ENCODE assay signal across 1 cellular context in the genomic region with DNA sequence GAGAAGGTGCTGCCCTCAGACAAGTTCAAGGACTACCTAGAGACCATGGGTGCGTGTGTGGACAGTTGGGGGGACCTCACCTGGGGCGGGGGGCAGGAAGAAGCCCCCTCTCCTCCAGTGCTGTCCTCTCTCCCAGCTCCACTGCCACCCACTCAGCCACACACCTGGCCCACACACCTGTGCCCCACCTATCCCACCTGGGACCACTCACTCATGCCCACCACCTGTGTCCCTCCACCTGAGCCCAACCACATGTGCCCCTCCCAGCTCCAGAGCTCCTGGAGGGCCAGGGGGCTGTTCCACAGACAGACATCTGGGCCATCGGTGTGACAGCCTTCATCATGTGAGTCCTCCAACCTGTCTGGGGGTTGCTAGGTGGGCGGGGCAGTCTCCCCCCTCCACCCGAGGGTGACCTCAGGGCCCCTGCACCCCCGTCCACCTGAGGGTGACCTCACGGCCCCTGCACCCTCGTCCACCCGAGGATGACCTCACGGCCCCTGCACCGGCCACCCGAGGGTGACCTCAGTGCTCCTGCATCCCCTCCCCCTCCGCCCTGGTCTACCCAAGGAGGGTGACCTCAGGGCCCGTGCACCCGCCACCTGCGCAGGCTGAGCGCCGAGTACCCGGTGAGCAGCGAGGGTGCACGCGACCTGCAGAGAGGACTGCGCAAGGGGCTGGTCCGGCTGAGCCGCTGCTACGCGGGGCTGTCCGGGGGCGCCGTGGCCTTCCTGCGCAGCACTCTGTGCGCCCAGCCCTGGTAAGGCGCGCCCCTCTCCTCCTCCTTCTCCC.
TF ChIP-seq lines count a peak whose summit lies in the region.

No MANE protein-coding gene starts in this region.

TF ChIP-seq in K562, 482 proteins besides CTCF, POLR2A, EP300 and RAD21 (continues in another document):
- TF ChIP-seq RBM17 (IDR thresholded peaks at IDR 0.05; ENCODE audit: borderline replicate concordance, low read depth, low read length) (no peak), FOXA1 (IDR thresholded peaks at IDR 0.05; ENCODE audit: borderline replicate concordance) (no peak), U2AF1 (optimal IDR thresholded peaks at IDR 0.05; ENCODE audit: low read depth, low read length) (no peak), FOXP1 (CRISPR knock-in tag; IDR thresholded peaks at IDR 0.05) (no peak), MTA2 (IDR thresholded peaks at IDR 0.05; ENCODE audit: low read depth) (no peak), ZNF668 (CRISPR knock-in tag; IDR thresholded peaks at IDR 0.05) (no peak), RBM39 (optimal IDR thresholded peaks at IDR 0.05; ENCODE audit: low read depth, low read length) (no peak), MAFG (tag; conservative IDR thresholded peaks at IDR 0.05) (no peak), DACH1 (IDR thresholded peaks at IDR 0.05; ENCODE audit: partially characterized antibody) (no peak), GTF2F1 (IDR thresholded peaks at IDR 0.05; ENCODE audit: low read depth, low read length) (no peak), LEF1 (IDR thresholded peaks at IDR 0.05) (no peak), PHF21A (IDR thresholded peaks at IDR 0.05; ENCODE audit: borderline replicate concordance, low read depth) (no peak), EWSR1 (IDR thresholded peaks at IDR 0.05; ENCODE audit: borderline replicate concordance, low read depth, partially characterized antibody) (no peak), HMGN3 (IDR thresholded peaks at IDR 0.05; ENCODE audit: borderline replicate concordance, extremely low read depth, insufficient read length, low read depth, low read length) (peak; percentile 19), ARNT (IDR thresholded peaks at IDR 0.05) (no peak), CC2D1A (IDR thresholded peaks at IDR 0.05) (no peak), SIX5 (IDR thresholded peaks at IDR 0.05; ENCODE audit: borderline replicate concordance in 1 of 2, insufficient read depth in 1 of 2, low read depth in 1 of 2, low read length in 2 of 2) (no peak), BCL6 (CRISPR knock-in tag; IDR thresholded peaks at IDR 0.05) (no peak), ATF7 (IDR thresholded peaks at IDR 0.05) (no peak), SMARCA5 (IDR thresholded peaks at IDR 0.05) (no peak), NCOA1 (IDR thresholded peaks at IDR 0.05; ENCODE audit: low read depth) (no peak), ZNF175 (CRISPR knock-in tag; IDR thresholded peaks at IDR 0.05; ENCODE audit: low read depth) (no peak)
- TF ChIP-seq, protein P1, sequence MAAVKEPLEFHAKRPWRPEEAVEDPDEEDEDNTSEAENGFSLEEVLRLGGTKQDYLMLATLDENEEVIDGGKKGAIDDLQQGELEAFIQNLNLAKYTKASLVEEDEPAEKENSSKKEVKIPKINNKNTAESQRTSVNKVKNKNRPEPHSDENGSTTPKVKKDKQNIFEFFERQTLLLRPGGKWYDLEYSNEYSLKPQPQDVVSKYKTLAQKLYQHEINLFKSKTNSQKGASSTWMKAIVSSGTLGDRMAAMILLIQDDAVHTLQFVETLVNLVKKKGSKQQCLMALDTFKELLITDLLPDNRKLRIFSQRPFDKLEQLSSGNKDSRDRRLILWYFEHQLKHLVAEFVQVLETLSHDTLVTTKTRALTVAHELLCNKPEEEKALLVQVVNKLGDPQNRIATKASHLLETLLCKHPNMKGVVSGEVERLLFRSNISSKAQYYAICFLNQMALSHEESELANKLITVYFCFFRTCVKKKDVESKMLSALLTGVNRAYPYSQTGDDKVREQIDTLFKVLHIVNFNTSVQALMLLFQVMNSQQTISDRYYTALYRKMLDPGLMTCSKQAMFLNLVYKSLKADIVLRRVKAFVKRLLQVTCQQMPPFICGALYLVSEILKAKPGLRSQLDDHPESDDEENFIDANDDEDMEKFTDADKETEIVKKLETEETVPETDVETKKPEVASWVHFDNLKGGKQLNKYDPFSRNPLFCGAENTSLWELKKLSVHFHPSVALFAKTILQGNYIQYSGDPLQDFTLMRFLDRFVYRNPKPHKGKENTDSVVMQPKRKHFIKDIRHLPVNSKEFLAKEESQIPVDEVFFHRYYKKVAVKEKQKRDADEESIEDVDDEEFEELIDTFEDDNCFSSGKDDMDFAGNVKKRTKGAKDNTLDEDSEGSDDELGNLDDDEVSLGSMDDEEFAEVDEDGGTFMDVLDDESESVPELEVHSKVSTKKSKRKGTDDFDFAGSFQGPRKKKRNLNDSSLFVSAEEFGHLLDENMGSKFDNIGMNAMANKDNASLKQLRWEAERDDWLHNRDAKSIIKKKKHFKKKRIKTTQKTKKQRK (IDR thresholded peaks at IDR 0.05; ENCODE audit: borderline replicate concordance, low read depth, low read length) = no peak
- TF ChIP-seq, protein P2, sequence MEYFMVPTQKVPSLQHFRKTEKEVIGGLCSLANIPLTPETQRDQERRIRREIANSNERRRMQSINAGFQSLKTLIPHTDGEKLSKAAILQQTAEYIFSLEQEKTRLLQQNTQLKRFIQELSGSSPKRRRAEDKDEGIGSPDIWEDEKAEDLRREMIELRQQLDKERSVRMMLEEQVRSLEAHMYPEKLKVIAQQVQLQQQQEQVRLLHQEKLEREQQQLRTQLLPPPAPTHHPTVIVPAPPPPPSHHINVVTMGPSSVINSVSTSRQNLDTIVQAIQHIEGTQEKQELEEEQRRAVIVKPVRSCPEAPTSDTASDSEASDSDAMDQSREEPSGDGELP (CRISPR knock-in tag; IDR thresholded peaks at IDR 0.05; ENCODE audit: borderline replicate concordance) = no peak
- TF ChIP-seq, protein P3, sequence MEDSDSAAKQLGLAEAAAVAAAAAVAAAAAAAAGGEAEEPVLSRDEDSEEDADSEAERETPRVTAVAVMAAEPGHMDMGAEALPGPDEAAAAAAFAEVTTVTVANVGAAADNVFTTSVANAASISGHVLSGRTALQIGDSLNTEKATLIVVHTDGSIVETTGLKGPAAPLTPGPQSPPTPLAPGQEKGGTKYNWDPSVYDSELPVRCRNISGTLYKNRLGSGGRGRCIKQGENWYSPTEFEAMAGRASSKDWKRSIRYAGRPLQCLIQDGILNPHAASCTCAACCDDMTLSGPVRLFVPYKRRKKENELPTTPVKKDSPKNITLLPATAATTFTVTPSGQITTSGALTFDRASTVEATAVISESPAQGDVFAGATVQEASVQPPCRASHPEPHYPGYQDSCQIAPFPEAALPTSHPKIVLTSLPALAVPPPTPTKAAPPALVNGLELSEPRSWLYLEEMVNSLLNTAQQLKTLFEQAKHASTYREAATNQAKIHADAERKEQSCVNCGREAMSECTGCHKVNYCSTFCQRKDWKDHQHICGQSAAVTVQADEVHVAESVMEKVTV (CRISPR knock-in tag; IDR thresholded peaks at IDR 0.05) = no peak
- TF ChIP-seq, protein P4, sequence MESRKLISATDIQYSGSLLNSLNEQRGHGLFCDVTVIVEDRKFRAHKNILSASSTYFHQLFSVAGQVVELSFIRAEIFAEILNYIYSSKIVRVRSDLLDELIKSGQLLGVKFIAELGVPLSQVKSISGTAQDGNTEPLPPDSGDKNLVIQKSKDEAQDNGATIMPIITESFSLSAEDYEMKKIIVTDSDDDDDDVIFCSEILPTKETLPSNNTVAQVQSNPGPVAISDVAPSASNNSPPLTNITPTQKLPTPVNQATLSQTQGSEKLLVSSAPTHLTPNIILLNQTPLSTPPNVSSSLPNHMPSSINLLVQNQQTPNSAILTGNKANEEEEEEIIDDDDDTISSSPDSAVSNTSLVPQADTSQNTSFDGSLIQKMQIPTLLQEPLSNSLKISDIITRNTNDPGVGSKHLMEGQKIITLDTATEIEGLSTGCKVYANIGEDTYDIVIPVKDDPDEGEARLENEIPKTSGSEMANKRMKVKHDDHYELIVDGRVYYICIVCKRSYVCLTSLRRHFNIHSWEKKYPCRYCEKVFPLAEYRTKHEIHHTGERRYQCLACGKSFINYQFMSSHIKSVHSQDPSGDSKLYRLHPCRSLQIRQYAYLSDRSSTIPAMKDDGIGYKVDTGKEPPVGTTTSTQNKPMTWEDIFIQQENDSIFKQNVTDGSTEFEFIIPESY (CRISPR knock-in tag; IDR thresholded peaks at IDR 0.05) = peak; percentile 90; the same call in 1 of the 2 replicates
- TF ChIP-seq, protein P5, sequence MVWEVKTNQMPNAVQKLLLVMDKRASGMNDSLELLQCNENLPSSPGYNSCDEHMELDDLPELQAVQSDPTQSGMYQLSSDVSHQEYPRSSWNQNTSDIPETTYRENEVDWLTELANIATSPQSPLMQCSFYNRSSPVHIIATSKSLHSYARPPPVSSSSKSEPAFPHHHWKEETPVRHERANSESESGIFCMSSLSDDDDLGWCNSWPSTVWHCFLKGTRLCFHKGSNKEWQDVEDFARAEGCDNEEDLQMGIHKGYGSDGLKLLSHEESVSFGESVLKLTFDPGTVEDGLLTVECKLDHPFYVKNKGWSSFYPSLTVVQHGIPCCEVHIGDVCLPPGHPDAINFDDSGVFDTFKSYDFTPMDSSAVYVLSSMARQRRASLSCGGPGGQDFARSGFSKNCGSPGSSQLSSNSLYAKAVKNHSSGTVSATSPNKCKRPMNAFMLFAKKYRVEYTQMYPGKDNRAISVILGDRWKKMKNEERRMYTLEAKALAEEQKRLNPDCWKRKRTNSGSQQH (CRISPR knock-in tag; IDR thresholded peaks at IDR 0.05) = no peak
- TF ChIP-seq, protein P6, sequence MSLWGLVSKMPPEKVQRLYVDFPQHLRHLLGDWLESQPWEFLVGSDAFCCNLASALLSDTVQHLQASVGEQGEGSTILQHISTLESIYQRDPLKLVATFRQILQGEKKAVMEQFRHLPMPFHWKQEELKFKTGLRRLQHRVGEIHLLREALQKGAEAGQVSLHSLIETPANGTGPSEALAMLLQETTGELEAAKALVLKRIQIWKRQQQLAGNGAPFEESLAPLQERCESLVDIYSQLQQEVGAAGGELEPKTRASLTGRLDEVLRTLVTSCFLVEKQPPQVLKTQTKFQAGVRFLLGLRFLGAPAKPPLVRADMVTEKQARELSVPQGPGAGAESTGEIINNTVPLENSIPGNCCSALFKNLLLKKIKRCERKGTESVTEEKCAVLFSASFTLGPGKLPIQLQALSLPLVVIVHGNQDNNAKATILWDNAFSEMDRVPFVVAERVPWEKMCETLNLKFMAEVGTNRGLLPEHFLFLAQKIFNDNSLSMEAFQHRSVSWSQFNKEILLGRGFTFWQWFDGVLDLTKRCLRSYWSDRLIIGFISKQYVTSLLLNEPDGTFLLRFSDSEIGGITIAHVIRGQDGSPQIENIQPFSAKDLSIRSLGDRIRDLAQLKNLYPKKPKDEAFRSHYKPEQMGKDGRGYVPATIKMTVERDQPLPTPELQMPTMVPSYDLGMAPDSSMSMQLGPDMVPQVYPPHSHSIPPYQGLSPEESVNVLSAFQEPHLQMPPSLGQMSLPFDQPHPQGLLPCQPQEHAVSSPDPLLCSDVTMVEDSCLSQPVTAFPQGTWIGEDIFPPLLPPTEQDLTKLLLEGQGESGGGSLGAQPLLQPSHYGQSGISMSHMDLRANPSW (CRISPR knock-in tag; IDR thresholded peaks at IDR 0.05) = no peak
- TF ChIP-seq, protein P7, sequence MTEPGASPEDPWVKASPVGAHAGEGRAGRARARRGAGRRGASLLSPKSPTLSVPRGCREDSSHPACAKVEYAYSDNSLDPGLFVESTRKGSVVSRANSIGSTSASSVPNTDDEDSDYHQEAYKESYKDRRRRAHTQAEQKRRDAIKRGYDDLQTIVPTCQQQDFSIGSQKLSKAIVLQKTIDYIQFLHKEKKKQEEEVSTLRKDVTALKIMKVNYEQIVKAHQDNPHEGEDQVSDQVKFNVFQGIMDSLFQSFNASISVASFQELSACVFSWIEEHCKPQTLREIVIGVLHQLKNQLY (CRISPR knock-in tag; conservative IDR thresholded peaks at IDR 0.05) = no peak
- TF ChIP-seq, protein P8, sequence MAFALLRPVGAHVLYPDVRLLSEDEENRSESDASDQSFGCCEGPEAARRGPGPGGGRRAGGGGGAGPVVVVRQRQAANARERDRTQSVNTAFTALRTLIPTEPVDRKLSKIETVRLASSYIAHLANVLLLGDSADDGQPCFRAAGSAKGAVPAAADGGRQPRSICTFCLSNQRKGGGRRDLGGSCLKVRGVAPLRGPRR (CRISPR knock-in tag; IDR thresholded peaks at IDR 0.05) = no peak
- TF ChIP-seq, protein P9, sequence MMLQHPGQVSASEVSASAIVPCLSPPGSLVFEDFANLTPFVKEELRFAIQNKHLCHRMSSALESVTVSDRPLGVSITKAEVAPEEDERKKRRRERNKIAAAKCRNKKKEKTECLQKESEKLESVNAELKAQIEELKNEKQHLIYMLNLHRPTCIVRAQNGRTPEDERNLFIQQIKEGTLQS (IDR thresholded peaks at IDR 0.05) = peak; percentile 35
- TF ChIP-seq, protein P9 (CRISPR knock-in tag; conservative IDR thresholded peaks at IDR 0.05) = no peak
- TF ChIP-seq, protein P10, sequence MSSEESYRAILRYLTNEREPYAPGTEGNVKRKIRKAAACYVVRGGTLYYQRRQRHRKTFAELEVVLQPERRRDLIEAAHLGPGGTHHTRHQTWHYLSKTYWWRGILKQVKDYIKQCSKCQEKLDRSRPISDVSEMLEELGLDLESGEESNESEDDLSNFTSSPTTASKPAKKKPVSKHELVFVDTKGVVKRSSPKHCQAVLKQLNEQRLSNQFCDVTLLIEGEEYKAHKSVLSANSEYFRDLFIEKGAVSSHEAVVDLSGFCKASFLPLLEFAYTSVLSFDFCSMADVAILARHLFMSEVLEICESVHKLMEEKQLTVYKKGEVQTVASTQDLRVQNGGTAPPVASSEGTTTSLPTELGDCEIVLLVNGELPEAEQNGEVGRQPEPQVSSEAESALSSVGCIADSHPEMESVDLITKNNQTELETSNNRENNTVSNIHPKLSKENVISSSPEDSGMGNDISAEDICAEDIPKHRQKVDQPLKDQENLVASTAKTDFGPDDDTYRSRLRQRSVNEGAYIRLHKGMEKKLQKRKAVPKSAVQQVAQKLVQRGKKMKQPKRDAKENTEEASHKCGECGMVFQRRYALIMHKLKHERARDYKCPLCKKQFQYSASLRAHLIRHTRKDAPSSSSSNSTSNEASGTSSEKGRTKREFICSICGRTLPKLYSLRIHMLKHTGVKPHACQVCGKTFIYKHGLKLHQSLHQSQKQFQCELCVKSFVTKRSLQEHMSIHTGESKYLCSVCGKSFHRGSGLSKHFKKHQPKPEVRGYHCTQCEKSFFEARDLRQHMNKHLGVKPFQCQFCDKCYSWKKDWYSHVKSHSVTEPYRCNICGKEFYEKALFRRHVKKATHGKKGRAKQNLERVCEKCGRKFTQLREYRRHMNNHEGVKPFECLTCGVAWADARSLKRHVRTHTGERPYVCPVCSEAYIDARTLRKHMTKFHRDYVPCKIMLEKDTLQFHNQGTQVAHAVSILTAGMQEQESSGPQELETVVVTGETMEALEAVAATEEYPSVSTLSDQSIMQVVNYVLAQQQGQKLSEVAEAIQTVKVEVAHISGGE (CRISPR knock-in tag; IDR thresholded peaks at IDR 0.05) = no peak
- TF ChIP-seq, protein P11, sequence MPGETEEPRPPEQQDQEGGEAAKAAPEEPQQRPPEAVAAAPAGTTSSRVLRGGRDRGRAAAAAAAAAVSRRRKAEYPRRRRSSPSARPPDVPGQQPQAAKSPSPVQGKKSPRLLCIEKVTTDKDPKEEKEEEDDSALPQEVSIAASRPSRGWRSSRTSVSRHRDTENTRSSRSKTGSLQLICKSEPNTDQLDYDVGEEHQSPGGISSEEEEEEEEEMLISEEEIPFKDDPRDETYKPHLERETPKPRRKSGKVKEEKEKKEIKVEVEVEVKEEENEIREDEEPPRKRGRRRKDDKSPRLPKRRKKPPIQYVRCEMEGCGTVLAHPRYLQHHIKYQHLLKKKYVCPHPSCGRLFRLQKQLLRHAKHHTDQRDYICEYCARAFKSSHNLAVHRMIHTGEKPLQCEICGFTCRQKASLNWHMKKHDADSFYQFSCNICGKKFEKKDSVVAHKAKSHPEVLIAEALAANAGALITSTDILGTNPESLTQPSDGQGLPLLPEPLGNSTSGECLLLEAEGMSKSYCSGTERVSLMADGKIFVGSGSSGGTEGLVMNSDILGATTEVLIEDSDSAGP (CRISPR knock-in tag; IDR thresholded peaks at IDR 0.05) = no peak
